Comparison of ENCODE assay signal across 23 cellular contexts in genomic region chr20:17635320-17635673, GRCh38. TPM values are rescaled to one million over a fixed set of nuclear protein-coding genes. Genes with fewer than 3 reads are reported as not detected.
DNase-seq lines count a peak whose midpoint lies in the region; ATAC-seq and TF ChIP-seq lines count a peak whose summit lies in the region.
"Had no signal": no experiment of that assay in that cellular context is flagged by ENCODE, and none has a peak within 500 bp of the region (broad histone marks: within the 10 kb centered on the region; RNA-seq: fewer than 3 reads in every experiment).

No MANE protein-coding gene starts in this region.

- H3K36me3 ChIP-seq in upper lobe of right lung: peaks cover 97% of the 10 kb centered on the region
- H3K36me3 ChIP-seq: BE2C had no signal

- H3K4me3 ChIP-seq in dorsolateral prefrontal cortex (no peak overlapping the region), upper lobe of right lung (no peak overlapping the region)
- H3K4me3 ChIP-seq: gastrocnemius medialis, PC-9 had no signal

- peaks cover 5% of the 10 kb centered on the region for H3K27me3 Mint-ChIP-seq in nephron progenitor cell (ENCODE audit: low read depth, poor library complexity)
- H3K27me3 Mint-ChIP-seq: activated CD4-positive, alpha-beta memory T cell treated with anti-CD3 and anti-CD28 coated beads, Interleukin-2, amount 10 ng/mL, durations not matched to agents 7 days and 5 days had no signal

- ATAC-seq in upper lobe of right lung: no peak
- no peak for ATAC-seq in GM18498 (IDR thresholded peaks at IDR 0.05; ENCODE audit: unreplicated experiment)
- ATAC-seq: activated naive CD4-positive, alpha-beta T cell treated with anti-CD3 and anti-CD28 coated beads, Interleukin-2, amount 50 U/mL, for 72 hours; activated T-cell treated with anti-CD3 and anti-CD28 coated beads, Interleukin-2, amount 50 U/mL, for 4 hours; WTC11 had no signal

- peak; percentile 22 for DNase-seq in DMS79 treated with DMSO at 0.1 percent for 48 hours (lab: John Stamatoyannopoulos, UW)
- no peak for DNase-seq in DMS79 (lab: John Stamatoyannopoulos, UW)
- no peak for DNase-seq in dorsolateral prefrontal cortex
- no peak for DNase-seq in nephron progenitor cell
- no peak for DNase-seq in upper lobe of right lung
- DNase-seq in mucosa of gallbladder (ENCODE audit: low spot score): no peak
- no peak for DNase-seq in NCI-H748 treated with DMSO at 0.1 percent for 48 hours (lab: John Stamatoyannopoulos, UW)
- DNase-seq: activated CD4-positive, alpha-beta memory T cell treated with anti-CD3 and anti-CD28 coated beads, Interleukin-2, amount 10 ng/mL, durations not matched to agents 7 days and 5 days; activated T-cell treated with anti-CD3 and anti-CD28 coated beads, Interleukin-2, amount 50 U/mL, for 4 hours; BE2C; gastrocnemius medialis; H7; NCI-H1436 treated with DMSO at 0.1 percent for 48 hours; NCI-H774; PC-9; stimulated activated CD4-positive, alpha-beta T cell treated with anti-CD3 and anti-CD28 coated beads, Interleukin-15, amount 100 ng/mL, for 24 hours; T-helper 2 cell; trophoblast cell had no signal

- peaks cover 15% of the 10 kb centered on the region for H3K36me3 Mint-ChIP-seq in nephron progenitor cell (ENCODE audit: low read depth)
- H3K36me3 Mint-ChIP-seq: activated naive CD4-positive, alpha-beta T cell treated with anti-CD3 and anti-CD28 coated beads, Interleukin-2, amount 50 U/mL, for 72 hours had no signal

- peaks cover 27% of the 10 kb centered on the region for H3K4me1 ChIP-seq in upper lobe of right lung

- H3K27ac Mint-ChIP-seq in nephron progenitor cell: peak overlapping the region; percentile 97
- H3K27ac Mint-ChIP-seq: activated CD4-positive, alpha-beta memory T cell treated with anti-CD3 and anti-CD28 coated beads, Interleukin-2, amount 10 ng/mL, durations not matched to agents 7 days and 5 days; activated naive CD4-positive, alpha-beta T cell treated with anti-CD3 and anti-CD28 coated beads, Interleukin-2, amount 50 U/mL, for 72 hours; WTC11 had no signal

- peaks cover 37% of the 10 kb centered on the region for H3K4me1 Mint-ChIP-seq in nephron progenitor cell
- H3K4me1 Mint-ChIP-seq: activated CD4-positive, alpha-beta memory T cell treated with anti-CD3 and anti-CD28 coated beads, Interleukin-2, amount 10 ng/mL, durations not matched to agents 7 days and 5 days had no signal

- H3K9me3 Mint-ChIP-seq in nephron progenitor cell: no peaks in the 10 kb centered on the region
- H3K9me3 Mint-ChIP-seq: activated CD4-positive, alpha-beta memory T cell treated with anti-CD3 and anti-CD28 coated beads, Interleukin-2, amount 10 ng/mL, durations not matched to agents 7 days and 5 days; activated naive CD4-positive, alpha-beta T cell treated with anti-CD3 and anti-CD28 coated beads, Interleukin-2, amount 50 U/mL, for 72 hours; activated T-cell treated with anti-CD3 and anti-CD28 coated beads, Interleukin-2, amount 50 U/mL, for 4 hours; WTC11 had no signal

- intact Hi-C loops in dorsolateral prefrontal cortex (cut with DNase I) (loop anchor here in 1 of 2 donors (5.0 kb wide), 1 partner anchor 47 kb away; the partner anchor contains the start of gene RRBP1), upper lobe of right lung (cut with DNase I) (no loop called here)

- TF ChIP-seq CTCF in dorsolateral prefrontal cortex (IDR thresholded peaks at IDR 0.05 in 54 of 56, conservative IDR thresholded peaks at IDR 0.05 in 2 of 56; ENCODE audit: low read depth in 1 of 56, partially characterized antibody in 56 of 56) (no peak), nephron progenitor cell (IDR thresholded peaks at IDR 0.05) (no peak), upper lobe of right lung (IDR thresholded peaks at IDR 0.05) (no peak)

- H3K9me3 ChIP-seq in upper lobe of right lung: no peaks in the 10 kb centered on the region
- H3K9me3 ChIP-seq: BE2C, gastrocnemius medialis had no signal

- no peak overlapping the region for H3K4me3 Mint-ChIP-seq in nephron progenitor cell
- H3K4me3 Mint-ChIP-seq: activated CD4-positive, alpha-beta memory T cell treated with anti-CD3 and anti-CD28 coated beads, Interleukin-2, amount 10 ng/mL, durations not matched to agents 7 days and 5 days; activated T-cell treated with anti-CD3 and anti-CD28 coated beads, Interleukin-2, amount 50 U/mL, for 4 hours; WTC11 had no signal

- no peaks in the 10 kb centered on the region for H3K27me3 ChIP-seq in dorsolateral prefrontal cortex
- no peaks in the 10 kb centered on the region for H3K27me3 ChIP-seq in upper lobe of right lung
- H3K27me3 ChIP-seq: BE2C, gastrocnemius medialis had no signal

- H3K27ac ChIP-seq in dorsolateral prefrontal cortex: peak overlapping the region in 38 of 59 donors; percentile 6 to 96 (median 82)
- H3K27ac ChIP-seq in upper lobe of right lung: peak overlapping the region; percentile 58
- H3K27ac ChIP-seq: 22Rv1, epithelial cell of prostate, PC-9 had no signal

RNA-seq across cellular contexts. Expression of gene RRBP1, which starts 46.7 kb away (rescaled TPM):
- total RNA-seq in dorsolateral prefrontal cortex (100 to 1,000 TPM in 1 of 120 experiments, 10 to 100 TPM in 119; 25.5 to 102 (median 45.7) TPM), upper lobe of right lung (166 TPM), mucosa of gallbladder (355 TPM)
